ENCODE assay signal across 1 cellular context in the genomic region with DNA sequence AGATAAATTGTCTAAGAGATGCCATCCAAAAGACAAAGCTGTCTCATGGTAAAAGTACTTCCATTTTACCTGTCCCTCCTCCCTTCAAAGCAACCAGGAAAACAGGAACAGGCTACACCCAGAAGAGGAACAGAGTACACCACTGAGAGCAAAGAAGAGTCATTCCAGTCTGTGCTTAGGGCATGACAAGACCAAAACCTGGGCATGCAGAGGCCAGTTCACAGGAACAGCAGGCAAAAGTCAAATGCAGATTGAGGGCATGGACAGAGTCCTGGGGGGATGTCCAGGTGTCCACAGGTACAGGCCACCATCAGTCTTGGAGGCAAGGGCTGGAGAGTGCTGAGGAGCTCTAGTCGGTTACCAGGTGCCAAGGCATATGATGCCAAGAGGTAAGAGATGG.
TF ChIP-seq lines count a peak whose summit lies in the region.

No MANE protein-coding gene starts in this region.

TF ChIP-seq in GM12878, 131 proteins besides CTCF, POLR2A, EP300 and RAD21 (continues in another document):
- TF ChIP-seq GATAD2B (conservative IDR thresholded peaks at IDR 0.05; ENCODE audit: low read depth) (no peak), ZBTB4 (CRISPR knock-in tag; IDR thresholded peaks at IDR 0.05) (peak; percentile 62), RBBP5 (conservative IDR thresholded peaks at IDR 0.05) (no peak), PRDM15 (CRISPR knock-in tag; IDR thresholded peaks at IDR 0.05) (no peak), KAT2A (conservative IDR thresholded peaks at IDR 0.05; ENCODE audit: control insufficient read depth, low read depth, low read length) (no peak), PAX5 (IDR thresholded peaks at IDR 0.05; ENCODE audit: borderline replicate concordance, low read depth, low read length) (peak; percentile 87), CHD1 (IDR thresholded peaks at IDR 0.05; ENCODE audit: low read depth, low read length) (no peak), ZNF274 (IDR thresholded peaks at IDR 0.05; ENCODE audit: insufficient read depth, insufficient read length) (no peak), POLR2AphosphoS5 (IDR thresholded peaks at IDR 0.05; ENCODE audit: low read length) (peak; percentile 89), YBX1 (IDR thresholded peaks at IDR 0.05) (no peak), HDAC6 (IDR thresholded peaks at IDR 0.05; ENCODE audit: unreplicated experiment) (no peak), NR2C1 (IDR thresholded peaks at IDR 0.05) (no peak), SMARCA5 (IDR thresholded peaks at IDR 0.05) (0 out of 2 replicates have a peak, but pooled peaks have one; percentile 56), BACH1 (IDR thresholded peaks at IDR 0.05; ENCODE audit: borderline replicate concordance) (peak; percentile 87; the same call in 1 of the 2 replicates), NFIC (IDR thresholded peaks at IDR 0.05; ENCODE audit: low read depth, low read length) (peak; percentile 80), BMI1 (IDR thresholded peaks at IDR 0.05; ENCODE audit: borderline replicate concordance) (peak; percentile 73; the same call in 1 of the 2 replicates), ZNF592 (IDR thresholded peaks at IDR 0.05) (no peak), LARP7 (IDR thresholded peaks at IDR 0.05) (no peak), RELB (IDR thresholded peaks at IDR 0.05; ENCODE audit: low read depth) (no peak), SPI1 (IDR thresholded peaks at IDR 0.05; ENCODE audit: borderline replicate concordance, insufficient read depth, low read depth, low read length) (peak; percentile 97), RELA (IDR thresholded peaks at IDR 0.05; ENCODE audit: borderline replicate concordance, partially characterized antibody) (no peak), WRNIP1 (IDR thresholded peaks at IDR 0.05; ENCODE audit: borderline replicate concordance, low read depth, low read length) (peak; percentile 97), NR2F1 (conservative IDR thresholded peaks at IDR 0.05) (no peak), FOXK2 (IDR thresholded peaks at IDR 0.05) (no peak), NFXL1 (IDR thresholded peaks at IDR 0.05; ENCODE audit: borderline replicate concordance) (no peak), BCL11A (IDR thresholded peaks at IDR 0.05; ENCODE audit: low read depth, low read length) (peak; percentile 94), TCF7 (IDR thresholded peaks at IDR 0.05; ENCODE audit: borderline replicate concordance) (no peak; the same call in 1 of the 2 replicates), ASH2L (IDR thresholded peaks at IDR 0.05; ENCODE audit: borderline replicate concordance, low read depth) (no peak), NBN (IDR thresholded peaks at IDR 0.05) (no peak)
- TF ChIP-seq, protein P1, sequence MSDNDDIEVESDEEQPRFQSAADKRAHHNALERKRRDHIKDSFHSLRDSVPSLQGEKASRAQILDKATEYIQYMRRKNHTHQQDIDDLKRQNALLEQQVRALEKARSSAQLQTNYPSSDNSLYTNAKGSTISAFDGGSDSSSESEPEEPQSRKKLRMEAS (IDR thresholded peaks at IDR 0.05; ENCODE audit: low read depth, low read length), result no peak
- TF ChIP-seq, protein P2, sequence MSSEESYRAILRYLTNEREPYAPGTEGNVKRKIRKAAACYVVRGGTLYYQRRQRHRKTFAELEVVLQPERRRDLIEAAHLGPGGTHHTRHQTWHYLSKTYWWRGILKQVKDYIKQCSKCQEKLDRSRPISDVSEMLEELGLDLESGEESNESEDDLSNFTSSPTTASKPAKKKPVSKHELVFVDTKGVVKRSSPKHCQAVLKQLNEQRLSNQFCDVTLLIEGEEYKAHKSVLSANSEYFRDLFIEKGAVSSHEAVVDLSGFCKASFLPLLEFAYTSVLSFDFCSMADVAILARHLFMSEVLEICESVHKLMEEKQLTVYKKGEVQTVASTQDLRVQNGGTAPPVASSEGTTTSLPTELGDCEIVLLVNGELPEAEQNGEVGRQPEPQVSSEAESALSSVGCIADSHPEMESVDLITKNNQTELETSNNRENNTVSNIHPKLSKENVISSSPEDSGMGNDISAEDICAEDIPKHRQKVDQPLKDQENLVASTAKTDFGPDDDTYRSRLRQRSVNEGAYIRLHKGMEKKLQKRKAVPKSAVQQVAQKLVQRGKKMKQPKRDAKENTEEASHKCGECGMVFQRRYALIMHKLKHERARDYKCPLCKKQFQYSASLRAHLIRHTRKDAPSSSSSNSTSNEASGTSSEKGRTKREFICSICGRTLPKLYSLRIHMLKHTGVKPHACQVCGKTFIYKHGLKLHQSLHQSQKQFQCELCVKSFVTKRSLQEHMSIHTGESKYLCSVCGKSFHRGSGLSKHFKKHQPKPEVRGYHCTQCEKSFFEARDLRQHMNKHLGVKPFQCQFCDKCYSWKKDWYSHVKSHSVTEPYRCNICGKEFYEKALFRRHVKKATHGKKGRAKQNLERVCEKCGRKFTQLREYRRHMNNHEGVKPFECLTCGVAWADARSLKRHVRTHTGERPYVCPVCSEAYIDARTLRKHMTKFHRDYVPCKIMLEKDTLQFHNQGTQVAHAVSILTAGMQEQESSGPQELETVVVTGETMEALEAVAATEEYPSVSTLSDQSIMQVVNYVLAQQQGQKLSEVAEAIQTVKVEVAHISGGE (CRISPR knock-in tag; IDR thresholded peaks at IDR 0.05), result no peak
- TF ChIP-seq, protein P3, sequence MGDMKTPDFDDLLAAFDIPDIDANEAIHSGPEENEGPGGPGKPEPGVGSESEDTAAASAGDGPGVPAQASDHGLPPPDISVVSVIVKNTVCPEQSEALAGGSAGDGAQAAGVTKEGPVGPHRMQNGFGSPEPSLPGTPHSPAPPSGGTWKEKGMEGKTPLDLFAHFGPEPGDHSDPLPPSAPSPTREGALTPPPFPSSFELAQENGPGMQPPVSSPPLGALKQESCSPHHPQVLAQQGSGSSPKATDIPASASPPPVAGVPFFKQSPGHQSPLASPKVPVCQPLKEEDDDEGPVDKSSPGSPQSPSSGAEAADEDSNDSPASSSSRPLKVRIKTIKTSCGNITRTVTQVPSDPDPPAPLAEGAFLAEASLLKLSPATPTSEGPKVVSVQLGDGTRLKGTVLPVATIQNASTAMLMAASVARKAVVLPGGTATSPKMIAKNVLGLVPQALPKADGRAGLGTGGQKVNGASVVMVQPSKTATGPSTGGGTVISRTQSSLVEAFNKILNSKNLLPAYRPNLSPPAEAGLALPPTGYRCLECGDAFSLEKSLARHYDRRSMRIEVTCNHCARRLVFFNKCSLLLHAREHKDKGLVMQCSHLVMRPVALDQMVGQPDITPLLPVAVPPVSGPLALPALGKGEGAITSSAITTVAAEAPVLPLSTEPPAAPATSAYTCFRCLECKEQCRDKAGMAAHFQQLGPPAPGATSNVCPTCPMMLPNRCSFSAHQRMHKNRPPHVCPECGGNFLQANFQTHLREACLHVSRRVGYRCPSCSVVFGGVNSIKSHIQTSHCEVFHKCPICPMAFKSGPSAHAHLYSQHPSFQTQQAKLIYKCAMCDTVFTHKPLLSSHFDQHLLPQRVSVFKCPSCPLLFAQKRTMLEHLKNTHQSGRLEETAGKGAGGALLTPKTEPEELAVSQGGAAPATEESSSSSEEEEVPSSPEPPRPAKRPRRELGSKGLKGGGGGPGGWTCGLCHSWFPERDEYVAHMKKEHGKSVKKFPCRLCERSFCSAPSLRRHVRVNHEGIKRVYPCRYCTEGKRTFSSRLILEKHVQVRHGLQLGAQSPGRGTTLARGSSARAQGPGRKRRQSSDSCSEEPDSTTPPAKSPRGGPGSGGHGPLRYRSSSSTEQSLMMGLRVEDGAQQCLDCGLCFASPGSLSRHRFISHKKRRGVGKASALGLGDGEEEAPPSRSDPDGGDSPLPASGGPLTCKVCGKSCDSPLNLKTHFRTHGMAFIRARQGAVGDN (IDR thresholded peaks at IDR 0.05), result peak; percentile 49; the same call in 1 of the 2 replicates
- TF ChIP-seq, protein P4, sequence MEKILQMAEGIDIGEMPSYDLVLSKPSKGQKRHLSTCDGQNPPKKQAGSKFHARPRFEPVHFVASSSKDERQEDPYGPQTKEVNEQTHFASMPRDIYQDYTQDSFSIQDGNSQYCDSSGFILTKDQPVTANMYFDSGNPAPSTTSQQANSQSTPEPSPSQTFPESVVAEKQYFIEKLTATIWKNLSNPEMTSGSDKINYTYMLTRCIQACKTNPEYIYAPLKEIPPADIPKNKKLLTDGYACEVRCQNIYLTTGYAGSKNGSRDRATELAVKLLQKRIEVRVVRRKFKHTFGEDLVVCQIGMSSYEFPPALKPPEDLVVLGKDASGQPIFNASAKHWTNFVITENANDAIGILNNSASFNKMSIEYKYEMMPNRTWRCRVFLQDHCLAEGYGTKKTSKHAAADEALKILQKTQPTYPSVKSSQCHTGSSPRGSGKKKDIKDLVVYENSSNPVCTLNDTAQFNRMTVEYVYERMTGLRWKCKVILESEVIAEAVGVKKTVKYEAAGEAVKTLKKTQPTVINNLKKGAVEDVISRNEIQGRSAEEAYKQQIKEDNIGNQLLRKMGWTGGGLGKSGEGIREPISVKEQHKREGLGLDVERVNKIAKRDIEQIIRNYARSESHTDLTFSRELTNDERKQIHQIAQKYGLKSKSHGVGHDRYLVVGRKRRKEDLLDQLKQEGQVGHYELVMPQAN (conservative IDR thresholded peaks at IDR 0.05), result no peak
